ENCODE assay signal across 11 cellular contexts in genomic region chr1:14968251-14968812, GRCh38.
A peak's percentile ranks its signal among the peaks of the same experiment; 100 is the strongest.
DNase-seq lines count a peak whose midpoint lies in the region; ATAC-seq, FAIRE-seq and TF ChIP-seq lines count a peak whose summit lies in the region.
"Had no signal": no experiment of that assay in that cellular context is flagged by ENCODE, and none has a peak within 500 bp of the region (broad histone marks: within the 10 kb centered on the region; RNA-seq: fewer than 3 reads in every experiment).

No MANE protein-coding gene starts in this region.

- no peak overlapping the region for H3K27ac Mint-ChIP-seq in natural killer cell

- intact Hi-C loops in mucosa of descending colon (cut with DNase I, micrococcal nuclease) (no loop called here), natural killer cell (cut with micrococcal nuclease) (no loop called here)

- peak; percentile 87 for ATAC-seq in esophagus mucosa
- peak; percentile 54 for ATAC-seq in mucosa of descending colon
- no peak for ATAC-seq in HG02885 (IDR thresholded peaks at IDR 0.05; ENCODE audit: poor library complexity, unreplicated experiment)
- ATAC-seq in natural killer cell = no peak

- no peaks in the 10 kb centered on the region for H3K9me3 Mint-ChIP-seq in natural killer cell

- H3K36me3 ChIP-seq in ACC112 (ENCODE audit: insufficient read depth, low read length) (peaks cover 2% of the 10 kb centered on the region; the same call in 1 of the 2 replicates), mucosa of descending colon (ENCODE audit: low read depth) (no peaks in the 10 kb centered on the region)

- H3K27ac ChIP-seq in ACC112 (ENCODE audit: low read depth, low read length) = peak overlapping the region; percentile 52
- H3K27ac ChIP-seq: SK-N-MC had no signal

- no peak overlapping the region for H3K4me3 Mint-ChIP-seq in natural killer cell

- H2AFZ ChIP-seq in ACC112 (ENCODE audit: low read length, unreplicated experiment) = peak overlapping the region; percentile 83

- H3K27me3 Mint-ChIP-seq in natural killer cell (ENCODE audit: low read depth in 2 of 2) = peaks cover 3 to 11% of the 10 kb centered on the region in 2 donors

- DNase-seq in RCC 7860 (ENCODE audit: low spot score) (peak; percentile 78), mucosa of descending colon (no peak), NOMO-1 (lab: John Stamatoyannopoulos, UW; ENCODE audit: unreplicated experiment in 2 of 2) (no peak), natural killer cell (no peak), NCI-H1417 (lab: John Stamatoyannopoulos, UW) (no peak)
- DNase-seq: effector CD8-positive, alpha-beta T cell had no signal

- peaks cover 7 to 9% of the 10 kb centered on the region in 2 donors for H3K4me1 Mint-ChIP-seq in natural killer cell

- H3K36me3 Mint-ChIP-seq in natural killer cell = no peaks in the 10 kb centered on the region
- H3K36me3 Mint-ChIP-seq: CD4-positive, alpha-beta memory T cell had no signal

- H3K27me3 ChIP-seq in ACC112 (ENCODE audit: insufficient read depth, low read length) = no peaks in the 10 kb centered on the region

- no peaks in the 10 kb centered on the region for H3K9me3 ChIP-seq in mucosa of descending colon

- 0 out of 2 replicates have a peak overlapping the region, but pooled peaks have one; percentile 5 for H3K4me3 ChIP-seq in ACC112 (ENCODE audit: low read depth, low read length)
- no peak overlapping the region for H3K4me3 ChIP-seq in mucosa of descending colon
- H3K4me3 ChIP-seq: SK-N-MC had no signal

- H3K4me1 ChIP-seq in ACC112 (ENCODE audit: control insufficient read depth, insufficient read depth, low read length, unreplicated experiment) (peaks cover 29% of the 10 kb centered on the region), mucosa of descending colon (ENCODE audit: low read depth) (no peaks in the 10 kb centered on the region)

- TF ChIP-seq CTCF in mucosa of descending colon (IDR thresholded peaks at IDR 0.05) = no peak
- no peak for TF ChIP-seq CTCF in natural killer cell (IDR thresholded peaks at IDR 0.05)

- H3K79me2 ChIP-seq in ACC112 (ENCODE audit: control insufficient read depth, insufficient read depth, low read length, unreplicated experiment) = no peaks in the 10 kb centered on the region

- peak; percentile 86 for FAIRE-seq in RCC 7860 (lab: Jason Lieb, UNC)

Comparison
In these comparisons a context has a peak if more than half of its experiments do, and no peak if none do; other contexts are left out.
1. ATAC-seq: peak in esophagus mucosa (single experiment) and mucosa of descending colon (single experiment); none in HG02885 (single experiment) and natural killer cell (0 of 3).